ENCODE assay signal across 1 cellular context in genomic region chr11:368414-369335, GRCh38.
A peak's percentile ranks its signal among the peaks of the same experiment; 100 is the strongest.
TF ChIP-seq lines count a peak whose summit lies in the region.

No MANE protein-coding gene starts in this region.

TF ChIP-seq in HEK293, 187 proteins besides CTCF, POLR2A, EP300 and RAD21 (continued from another document):
- no peak for TF ChIP-seq ZNF18 (tag by site-specific recombination; IDR thresholded peaks at IDR 0.05)
- no peak; the same call in 1 of the 2 replicates for TF ChIP-seq ZNF677 (tag by site-specific recombination; IDR thresholded peaks at IDR 0.05)
- TF ChIP-seq ZNF639 (tag by site-specific recombination; IDR thresholded peaks at IDR 0.05): no peak
- TF ChIP-seq ZNF670 (tag by site-specific recombination; IDR thresholded peaks at IDR 0.05; ENCODE audit: low read depth): no peak
- TF ChIP-seq ZNF223 (tag by site-specific recombination; IDR thresholded peaks at IDR 0.05): no peak
- TF ChIP-seq ZNF16 (tag by site-specific recombination; IDR thresholded peaks at IDR 0.05; ENCODE audit: low read depth): no peak
- TF ChIP-seq ZXDB (tag by site-specific recombination; IDR thresholded peaks at IDR 0.05): no peak
- TF ChIP-seq ZNF521 (tag by site-specific recombination; IDR thresholded peaks at IDR 0.05): no peak
- no peak for TF ChIP-seq ZNF184 (tag by site-specific recombination; IDR thresholded peaks at IDR 0.05)
- TF ChIP-seq ZNF514 (tag by site-specific recombination; IDR thresholded peaks at IDR 0.05): no peak
- no peak for TF ChIP-seq ZFHX2 (tag by site-specific recombination; conservative IDR thresholded peaks at IDR 0.05)
- no peak for TF ChIP-seq ZNF791 (tag by site-specific recombination; IDR thresholded peaks at IDR 0.05)
- no peak for TF ChIP-seq ZNF350 (tag by site-specific recombination; IDR thresholded peaks at IDR 0.05)
- TF ChIP-seq RBAK (tag by site-specific recombination; IDR thresholded peaks at IDR 0.05): no peak
- TF ChIP-seq ZFP69B (tag by site-specific recombination; IDR thresholded peaks at IDR 0.05): peak; percentile 7; the same call in 1 of the 2 replicates
- no peak for TF ChIP-seq ZSCAN16 (tag by site-specific recombination; IDR thresholded peaks at IDR 0.05)
- no peak for TF ChIP-seq ZNF114 (tag by site-specific recombination; IDR thresholded peaks at IDR 0.05)
- TF ChIP-seq EGR2 (tag by site-specific recombination; IDR thresholded peaks at IDR 0.05; ENCODE audit: low read depth): no peak
- no peak for TF ChIP-seq PRDM2 (tag by site-specific recombination; IDR thresholded peaks at IDR 0.05; ENCODE audit: borderline replicate concordance)
- TF ChIP-seq SALL2 (tag by site-specific recombination; IDR thresholded peaks at IDR 0.05; ENCODE audit: borderline replicate concordance): no peak
- TF ChIP-seq BCL11A (tag by site-specific recombination; IDR thresholded peaks at IDR 0.05; ENCODE audit: low read depth): no peak
- no peak for TF ChIP-seq ZNF596 (tag by site-specific recombination; IDR thresholded peaks at IDR 0.05)
- TF ChIP-seq ZNF621 (tag by site-specific recombination; IDR thresholded peaks at IDR 0.05): no peak
- no peak for TF ChIP-seq ZNF629 (tag by site-specific recombination; IDR thresholded peaks at IDR 0.05)
- TF ChIP-seq ZNF558 (tag by site-specific recombination; IDR thresholded peaks at IDR 0.05): no peak
- no peak for TF ChIP-seq ZNF76 (tag by site-specific recombination; IDR thresholded peaks at IDR 0.05; ENCODE audit: borderline replicate concordance, low read depth)
- TF ChIP-seq GLIS1 (tag by site-specific recombination; IDR thresholded peaks at IDR 0.05): peak; percentile 91
- TF ChIP-seq ZNF335 (tag by site-specific recombination; conservative IDR thresholded peaks at IDR 0.05): peak; percentile 58
- no peak for TF ChIP-seq HOXC10 (CRISPR knock-in tag; IDR thresholded peaks at IDR 0.05)
- peak; percentile 44; the same call in 1 of the 2 replicates for TF ChIP-seq KLF1 (tag by site-specific recombination; IDR thresholded peaks at IDR 0.05)
- TF ChIP-seq TRIM28 (IDR thresholded peaks at IDR 0.05; ENCODE audit: borderline replicate concordance, low read length): no peak
- TF ChIP-seq SP3 (tag by site-specific recombination; IDR thresholded peaks at IDR 0.05): peak; percentile 33; the same call in 1 of the 2 replicates
- peak; percentile 88 for TF ChIP-seq REST (tag by site-specific recombination; IDR thresholded peaks at IDR 0.05)
- TF ChIP-seq ZNF19 (tag by site-specific recombination; IDR thresholded peaks at IDR 0.05; ENCODE audit: low read depth): no peak
- TF ChIP-seq ZNF544 (tag by site-specific recombination; IDR thresholded peaks at IDR 0.05): no peak
- no peak for TF ChIP-seq ZNF664 (tag by site-specific recombination; IDR thresholded peaks at IDR 0.05)
- TF ChIP-seq ZNF580 (tag by site-specific recombination; IDR thresholded peaks at IDR 0.05): no peak
- no peak for TF ChIP-seq ZNF549 (tag by site-specific recombination; IDR thresholded peaks at IDR 0.05)
- TF ChIP-seq ZNF292 (tag by site-specific recombination; IDR thresholded peaks at IDR 0.05; ENCODE audit: borderline replicate concordance, low read depth): no peak
